Comparison of ENCODE assay signal across 31 cellular contexts in genomic region chr20:49489688-49490087, GRCh38. TPM values are rescaled to one million over a fixed set of nuclear protein-coding genes. Genes with fewer than 3 reads are reported as not detected.
"Had no signal": no experiment of that assay in that cellular context is flagged by ENCODE, and none has a peak within 500 bp of the region (broad histone marks: within the 10 kb centered on the region; RNA-seq: fewer than 3 reads in every experiment).

No MANE protein-coding gene starts in this region.

- H3K9me3 ChIP-seq: colonic mucosa, esophagus muscularis mucosa, esophagus squamous epithelium, gastrocnemius medialis, gastroesophageal sphincter, heart left ventricle had no signal

- H3K4me3 ChIP-seq: colonic mucosa, coronary artery, dorsolateral prefrontal cortex, esophagus muscularis mucosa, esophagus squamous epithelium, gastrocnemius medialis, gastroesophageal sphincter, heart left ventricle, heart right ventricle, hepatocyte had no signal

- H3K4me1 ChIP-seq: colonic mucosa, foreskin keratinocyte, gastrocnemius medialis had no signal

- H2AFZ ChIP-seq: hepatocyte had no signal

- FAIRE-seq: endometrium, endothelial cell of umbilical vein, frontal cortex had no signal

- H3K79me2 ChIP-seq: hepatocyte had no signal

- H3K27me3 ChIP-seq: esophagus muscularis mucosa, gastrocnemius medialis had no signal

- DNase-seq: colonic mucosa; cortex of kidney; dermis blood vessel endothelial cell; dorsolateral prefrontal cortex; effector CD4-positive, alpha-beta T cell; effector CD8-positive, alpha-beta T cell; effector memory CD4-positive, alpha-beta T cell; effector memory CD8-positive, alpha-beta T cell; endodermal cell; erythroblast; esophagus squamous epithelium; foreskin fibroblast; foreskin keratinocyte; foreskin melanocyte; gastrocnemius medialis; glutamatergic neuron; heart left ventricle; heart right ventricle had no signal

- H3K4me2 ChIP-seq: hepatocyte had no signal

- H3K27ac ChIP-seq: colonic mucosa, coronary artery, dorsolateral prefrontal cortex, epithelial cell of prostate, esophagus muscularis mucosa, esophagus squamous epithelium, foreskin keratinocyte, gastrocnemius medialis, gastroesophageal sphincter, heart left ventricle, heart right ventricle, hepatocyte had no signal

- ATAC-seq: effector memory CD8-positive, alpha-beta T cell; esophagus mucosa; foreskin keratinocyte; gastrocnemius medialis; gastroesophageal sphincter; heart left ventricle; heart right ventricle had no signal

- H3K36me3 ChIP-seq: colonic mucosa, esophagus muscularis mucosa, esophagus squamous epithelium, gastrocnemius medialis, gastroesophageal sphincter, heart left ventricle, heart right ventricle had no signal

RNA-seq across cellular contexts. Expression of gene KCNB1, which starts 7.2 kb away (rescaled TPM):
- total RNA-seq: dermis blood vessel endothelial cell, dermis microvascular lymphatic vessel endothelial cell, endothelial cell of umbilical vein, epithelial cell of proximal tubule, fibroblast of villous mesenchyme, foreskin keratinocyte, glomerular endothelial cell had no signal
- polyA plus RNA-seq: endothelial cell of umbilical vein, foreskin keratinocyte had no signal
